21 cellular contexts compared by ENCODE assay signal in the genomic region with DNA sequence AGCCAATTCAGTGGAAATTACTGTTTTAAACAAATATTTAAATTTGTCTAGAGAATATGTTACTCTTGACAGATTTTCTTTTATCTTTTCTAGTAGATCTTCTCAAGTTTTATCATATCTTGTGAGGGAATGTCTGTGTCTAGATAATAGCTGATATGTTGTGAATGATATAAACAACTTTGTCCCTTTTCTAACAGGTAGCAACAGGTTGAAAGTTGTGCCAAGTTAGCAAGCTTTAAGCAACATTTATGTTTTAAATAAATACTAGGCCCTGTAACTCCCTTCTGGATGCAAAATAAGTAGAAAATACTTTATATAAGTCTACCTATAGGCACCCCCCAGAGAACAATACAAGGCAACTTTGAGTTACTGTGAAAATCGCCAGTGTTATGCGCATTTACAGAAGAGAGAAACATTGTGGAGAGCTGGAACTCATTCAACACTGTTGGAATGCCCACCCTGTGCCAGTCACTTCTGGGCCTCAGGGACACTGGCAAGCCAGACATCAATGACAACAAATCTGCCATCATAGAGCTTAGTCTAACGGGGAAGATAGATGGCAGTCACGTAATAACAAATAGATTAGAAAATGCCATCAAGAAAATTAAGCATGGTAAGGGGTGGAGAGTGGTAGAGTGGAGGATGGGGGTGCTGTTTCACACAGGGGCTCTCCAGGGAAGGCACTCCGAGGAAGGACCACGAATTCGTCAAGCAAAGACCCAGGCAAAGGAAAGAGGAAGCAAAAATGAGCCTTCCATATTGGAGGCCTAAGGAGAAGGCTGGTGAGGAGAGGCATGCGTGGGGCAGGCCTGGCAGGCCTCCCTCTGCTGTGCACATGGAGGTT. TPM values are rescaled to one million over a fixed set of nuclear protein-coding genes. Genes with fewer than 3 reads are reported as not detected.
DNase-seq lines count a peak whose midpoint lies in the region; ATAC-seq, FAIRE-seq and TF ChIP-seq lines count a peak whose summit lies in the region.
"Had no signal": no experiment of that assay in that cellular context is flagged by ENCODE, and none has a peak within 500 bp of the region (broad histone marks: within the 10 kb centered on the region; RNA-seq: fewer than 3 reads in every experiment).

No MANE protein-coding gene starts in this region.

- BruUV-seq in MCF 10A (replicated peaks; lab: Mats Ljungman, UMichigan) (no TSS peak), Panc1 (replicated peaks; lab: Mats Ljungman, UMichigan) (TSS peak; percentile 47)

- no peaks in the 10 kb centered on the region for H3K27me3 Mint-ChIP-seq in MCF 10A (ENCODE audit: insufficient read depth, unreplicated experiment)
- H3K27me3 Mint-ChIP-seq in activated naive CD8-positive, alpha-beta T cell treated with anti-CD3 and anti-CD28 coated beads for 36 hours = peaks cover 43% of the 10 kb centered on the region

- ATAC-seq in Panc1 = no peak

- no peak overlapping the region for H3K4me3 ChIP-seq in breast epithelium
- no peak overlapping the region for H3K4me3 ChIP-seq in Panc1 (ENCODE audit: low read depth in 2 of 2, low read length in 2 of 2)
- no peak overlapping the region for H3K4me3 ChIP-seq in bronchial epithelial cell (ENCODE audit: low read depth, low read length)
- H3K4me3 ChIP-seq: BLaER1 had no signal

- TF ChIP-seq CTCF in MCF 10A (IDR thresholded peaks at IDR 0.05; ENCODE audit: unreplicated experiment) (no peak), breast epithelium (IDR thresholded peaks at IDR 0.05) (no peak), Panc1 (IDR thresholded peaks at IDR 0.05) (no peak), bronchial epithelial cell (IDR thresholded peaks at IDR 0.05; ENCODE audit: insufficient read depth, low read length, severe bottlenecking) (no peak)

- H3K27me3 ChIP-seq in breast epithelium = no peaks in the 10 kb centered on the region
- peaks cover 2% of the 10 kb centered on the region for H3K27me3 ChIP-seq in Panc1 (ENCODE audit: control insufficient read depth, insufficient read depth, low read length)
- H3K27me3 ChIP-seq in bronchial epithelial cell (ENCODE audit: control insufficient read depth, insufficient read depth, low read length) = no peaks in the 10 kb centered on the region

- no peak overlapping the region for H3K27ac ChIP-seq in breast epithelium
- no peak overlapping the region for H3K27ac ChIP-seq in Panc1 (ENCODE audit: low read length)
- H3K27ac ChIP-seq: BLaER1, KMS-11 had no signal

- no peak for FAIRE-seq in bronchial epithelial cell (lab: Jason Lieb, UNC)

- peak overlapping the region; percentile 32 for H3K27ac Mint-ChIP-seq in MCF 10A (ENCODE audit: low read depth, unreplicated experiment)
- H3K27ac Mint-ChIP-seq in activated naive CD8-positive, alpha-beta T cell treated with anti-CD3 and anti-CD28 coated beads for 36 hours = no peak overlapping the region

- H3K4me1 ChIP-seq in breast epithelium (peaks cover 0 to 4% of the 10 kb centered on the region in 2 donors), Panc1 (ENCODE audit: control insufficient read depth, insufficient read depth, low read length) (no peaks in the 10 kb centered on the region; the same call in none of the 2 replicates)

- no peak overlapping the region for H3K4me3 Mint-ChIP-seq in MCF 10A (ENCODE audit: unreplicated experiment)
- no peak overlapping the region for H3K4me3 Mint-ChIP-seq in activated naive CD8-positive, alpha-beta T cell treated with anti-CD3 and anti-CD28 coated beads for 36 hours

- no peak for TF ChIP-seq POLR2A in breast epithelium (IDR thresholded peaks at IDR 0.05)

- H3K36me3 ChIP-seq in breast epithelium (no peaks in the 10 kb centered on the region), Panc1 (ENCODE audit: control insufficient read depth, insufficient read depth, low read length) (peaks cover 4% of the 10 kb centered on the region; the same call in 1 of the 2 replicates), bronchial epithelial cell (ENCODE audit: control insufficient read depth, insufficient read depth, low read length) (no peaks in the 10 kb centered on the region)
- H3K36me3 ChIP-seq: BLaER1 had no signal

- DNase-seq in MCF 10A (ENCODE audit: unreplicated experiment) = no peak
- no peak for DNase-seq in breast epithelium (ENCODE audit: low spot score in 2 of 2)
- no peak for DNase-seq in Panc1 (ENCODE audit: low read depth, low spot score)
- DNase-seq in bronchial epithelial cell (ENCODE audit: low read depth) = peak; percentile 4
- no peak for DNase-seq in NOMO-1 (lab: John Stamatoyannopoulos, UW; ENCODE audit: unreplicated experiment in 2 of 2)
- DNase-seq in NCI-H1092 (lab: John Stamatoyannopoulos, UW) = no peak
- no peak for DNase-seq in NCI-H82 (lab: John Stamatoyannopoulos, UW)
- DNase-seq in activated naive CD8-positive, alpha-beta T cell treated with anti-CD3 and anti-CD28 coated beads for 36 hours = no peak
- DNase-seq: CD8-positive, alpha-beta memory T cell; DMS79 treated with DMSO at 0.1 percent for 48 hours; HCEC 1CT; MM.1S; NCI-H1436; NCI-H2029; NCI-H2171; NCI-H446; NCI-H69; SHP77 had no signal

- peaks cover 46% of the 10 kb centered on the region for H3K4me1 Mint-ChIP-seq in MCF 10A (ENCODE audit: insufficient read depth, unreplicated experiment)
- H3K4me1 Mint-ChIP-seq in activated naive CD8-positive, alpha-beta T cell treated with anti-CD3 and anti-CD28 coated beads for 36 hours = peaks cover 4% of the 10 kb centered on the region

- intact Hi-C loops in MCF 10A (cut with micrococcal nuclease) = no loop called here
- intact Hi-C loops in breast epithelium (cut with DNase I; ENCODE audit: low total_unique reads) = no loop called here
- intact Hi-C loops in Panc1 (cut with micrococcal nuclease; ENCODE audit: unreplicated experiment) = no loop called here

- no peaks in the 10 kb centered on the region for H3K9me3 Mint-ChIP-seq in MCF 10A (ENCODE audit: unreplicated experiment)
- H3K9me3 Mint-ChIP-seq in activated naive CD8-positive, alpha-beta T cell treated with anti-CD3 and anti-CD28 coated beads for 36 hours = no peaks in the 10 kb centered on the region
- H3K9me3 Mint-ChIP-seq: CD8-positive, alpha-beta memory T cell had no signal

- CTCF ChIA-PET in MCF 10A (lab: Yijun Ruan, JAX) (interaction anchor here (0.5 to 3.9 kb wide), 13 partner anchors 8 to 1164 kb away, joined by 3 to 36 read pairs (median 4); no protein-coding TSS in a partner anchor), Panc1 (lab: Charles Lee) (no interaction called here)

- in situ Hi-C loops in Panc1 (cut with HindIII; ENCODE audit: low pct_unique_long_range_greater_than_20kb, low sequenced_read_pairs) = no loop called here

- POLR2A ChIA-PET in MCF 10A (lab: Yijun Ruan, JAX) = interaction anchor here (0.7 to 8.9 kb wide), 10 partner anchors 9 to 1042 kb away, joined by 3 to 129 read pairs (median 5); a partner anchor contains a TSS
- POLR2A ChIA-PET in Panc1 (lab: Charles Lee) = interaction anchor here (0.6 kb wide), 1 partner anchor 672 kb away, joined by 3 read pairs; no protein-coding TSS in a partner anchor

- H3K9me3 ChIP-seq in breast epithelium = no peaks in the 10 kb centered on the region
- H3K9me3 ChIP-seq in Panc1 (ENCODE audit: control insufficient read depth, insufficient read depth, low read depth, low read length) = no peaks in the 10 kb centered on the region
- H3K9me3 ChIP-seq: BLaER1 had no signal

- no peaks in the 10 kb centered on the region for H3K36me3 Mint-ChIP-seq in MCF 10A (ENCODE audit: insufficient read depth, unreplicated experiment)
- H3K36me3 Mint-ChIP-seq in activated naive CD8-positive, alpha-beta T cell treated with anti-CD3 and anti-CD28 coated beads for 36 hours = no peaks in the 10 kb centered on the region

RNA-seq across cellular contexts. Expression of a gene that starts 4.4 kb away (rescaled TPM):
- total RNA-seq in MCF 10A (2022) = 20.3 and 24.2 TPM in 2 replicates
- total RNA-seq in breast epithelium = 1 to 10 TPM; 1.3 to 9.5 (median 3.9) TPM
- total RNA-seq in Panc1 (2021; ENCODE audit: unreplicated experiment) = 3.1 TPM
- 0.82 TPM for polyA plus RNA-seq in Panc1 (2012; ENCODE audit: insufficient read length)
- 6.6 and 6.9 TPM in 2 replicates for total RNA-seq in bronchial epithelial cell
- 1 to 10 TPM; 1.6 to 1.9 TPM for total RNA-seq in activated naive CD8-positive, alpha-beta T cell treated with anti-CD3 and anti-CD28 coated beads for 36 hours
- total RNA-seq: G401 had no signal

RNA-seq across cellular contexts. Expression of a gene that starts 36.4 kb away (rescaled TPM):
- total RNA-seq in MCF 10A (2022) (80.5 and 85.3 TPM in 2 replicates), breast epithelium (10 to 100 TPM; 18.7 to 32.6 (median 26.2) TPM), Panc1 (2021; ENCODE audit: unreplicated experiment) (2.6 TPM), bronchial epithelial cell (30.3 and 41.6 TPM in 2 replicates)
- polyA plus RNA-seq in Panc1 (2012; ENCODE audit: insufficient read length) = 0.65 TPM
- 10 to 100 TPM; 10.6 to 12.5 TPM for total RNA-seq in activated naive CD8-positive, alpha-beta T cell treated with anti-CD3 and anti-CD28 coated beads for 36 hours
